Comparison of ENCODE assay signal across 25 cellular contexts in the genomic region with DNA sequence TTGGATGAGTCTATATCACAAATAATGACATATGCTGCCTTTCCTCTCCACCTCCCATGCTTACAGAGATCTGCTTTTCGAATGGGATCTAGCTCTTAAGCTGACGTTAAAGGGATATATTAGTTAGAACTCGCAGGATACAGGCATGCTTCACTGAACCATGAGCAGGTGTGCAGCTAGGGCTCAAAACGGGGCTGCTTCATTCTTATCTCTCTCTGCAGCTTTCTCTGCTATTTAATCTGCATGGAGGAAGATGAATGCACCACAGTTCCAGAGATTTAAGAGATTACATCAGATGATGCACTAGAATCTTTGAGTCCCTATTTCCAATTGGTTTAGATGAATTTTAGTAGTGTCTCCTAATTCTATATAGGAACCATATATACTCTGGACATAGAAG.
A peak's percentile ranks its signal among the peaks of the same experiment; 100 is the strongest.
DNase-seq lines count a peak whose midpoint lies in the region; ATAC-seq and TF ChIP-seq lines count a peak whose summit lies in the region.
"Had no signal": no experiment of that assay in that cellular context is flagged by ENCODE, and none has a peak within 500 bp of the region (broad histone marks: within the 10 kb centered on the region; RNA-seq: fewer than 3 reads in every experiment).

No MANE protein-coding gene starts in this region.

- TF ChIP-seq RAD21 in SK-N-SH (IDR thresholded peaks at IDR 0.05; ENCODE audit: low read length), result no peak

- ATAC-seq in SK-N-SH treated with all-trans-retinoic acid at 6 μM for 48 hours, result no peak
- ATAC-seq in activated B cell treated with CpG ODN at 0.5 μM for 24 hours (ENCODE audit: low read depth), result peak; percentile 54
- ATAC-seq in T-cell (replicated peaks in 1 of 4), result no peak
- ATAC-seq: HepG2, Panc1, T-helper 17 cell had no signal

- WGBS in SK-N-SH (ENCODE audit: low lambda C conversion rate), result 45% methylated on average over 4 of the region's 4 CpGs

- H3K27me3 ChIP-seq in SK-N-SH (ENCODE audit: insufficient read depth), result no peaks in the 10 kb centered on the region
- H3K27me3 ChIP-seq: BE2C had no signal

- H3K27ac ChIP-seq in SK-N-SH (ENCODE audit: low read depth in 2 of 2, low read length in 1 of 2), result no peak overlapping the region
- H3K27ac ChIP-seq: 22Rv1, RWPE1 had no signal

- no peak; a peak in 1 of 4 replicates for TF ChIP-seq EP300 in SK-N-SH (IDR thresholded peaks at IDR 0.05; ENCODE audit: borderline replicate concordance in 1 of 2, low read depth in 1 of 2, low read length in 1 of 2)

- H3K79me2 ChIP-seq in SK-N-SH (ENCODE audit: insufficient read depth), result no peaks in the 10 kb centered on the region

- CTCF ChIA-PET in SK-N-SH (lab: Yijun Ruan, JAX), result interaction anchor here (0.9 to 1.9 kb wide), 4 partner anchors 9 to 32 kb away, joined by 3 to 9 read pairs (median 5); no protein-coding TSS in a partner anchor
- CTCF ChIA-PET in activated B cell treated with CpG ODN at 0.5 μM for 24 hours (lab: Charles Lee), result no interaction called here
- CTCF ChIA-PET in T-cell (lab: Charles Lee), result no interaction called here

- no peak for TF ChIP-seq CTCF in SK-N-SH (IDR thresholded peaks at IDR 0.05)
- no peak for TF ChIP-seq CTCF in activated B cell treated with CpG ODN at 0.5 μM for 24 hours (IDR thresholded peaks at IDR 0.05)

- H3K4me1 Mint-ChIP-seq in activated B cell treated with CpG ODN at 0.5 μM for 24 hours (peaks cover 14% of the 10 kb centered on the region), T-cell (no peaks in the 10 kb centered on the region)
- no peaks in the 10 kb centered on the region for H3K4me1 Mint-ChIP-seq in activated T-helper 1 cell treated with anti-CD3 and anti-CD28 coated beads, Interleukin-12 subunit alpha, Interleukin-12 subunit beta, Interleukin-2, Interleukin-4 antibody, amounts not matched to agents 30 ng/mL and 10 ng/mL and 1 ng/mL, durations not matched to agents 14 hours and 24 hours and 36 hours (ENCODE audit: low read depth)
- H3K4me1 Mint-ChIP-seq: CD14-positive monocyte, T-helper 17 cell had no signal

- H3K27ac Mint-ChIP-seq in activated B cell treated with CpG ODN at 0.5 μM for 24 hours (peak overlapping the region; percentile 15), T-cell (no peak overlapping the region)
- H3K27ac Mint-ChIP-seq in activated T-helper 1 cell treated with anti-CD3 and anti-CD28 coated beads, Interleukin-12 subunit alpha, Interleukin-12 subunit beta, Interleukin-2, Interleukin-4 antibody, amounts not matched to agents 30 ng/mL and 10 ng/mL and 1 ng/mL, durations not matched to agents 14 hours and 24 hours and 36 hours, result no peak overlapping the region
- H3K27ac Mint-ChIP-seq: CD14-positive monocyte, T-helper 17 cell had no signal

- DNase-seq in SK-N-SH, result no peak
- DNase-seq in NCI-H82 (lab: John Stamatoyannopoulos, UW), result peak; percentile 91
- DNase-seq in activated B cell treated with CpG ODN at 0.5 μM for 24 hours, result no peak
- DNase-seq in GF-D8 (lab: John Stamatoyannopoulos, UW), result no peak
- no peak for DNase-seq in T-cell
- DNase-seq in activated CD4-positive, alpha-beta T cell treated with anti-CD3 and anti-CD28 coated beads for 48 hours, result no peak
- no peak for DNase-seq in activated T-helper 1 cell treated with anti-CD3 and anti-CD28 coated beads, Interleukin-12 subunit alpha, Interleukin-12 subunit beta, Interleukin-2, Interleukin-4 antibody, amounts not matched to agents 30 ng/mL and 10 ng/mL and 1 ng/mL, durations not matched to agents 14 hours and 24 hours and 36 hours (ENCODE audit: low spot score)
- DNase-seq: BE2C, Calu3, DND-41, HCEC 1CT, NCI-H1105 treated with DMSO at 0.1 percent for 48 hours, NCI-H2029, NCI-H2171, NCI-H226, NCI-H774, SHP77, SW 1271, T-helper 17 cell had no signal

- no peak overlapping the region for H2AFZ ChIP-seq in SK-N-SH (ENCODE audit: low read depth)

- no peaks in the 10 kb centered on the region for H3K9me3 Mint-ChIP-seq in activated B cell treated with CpG ODN at 0.5 μM for 24 hours
- H3K9me3 Mint-ChIP-seq in T-cell, result peaks cover 0 to 7% (median 2%) of the 10 kb centered on the region in 3 donors
- H3K9me3 Mint-ChIP-seq in activated T-helper 1 cell treated with anti-CD3 and anti-CD28 coated beads, Interleukin-12 subunit alpha, Interleukin-12 subunit beta, Interleukin-2, Interleukin-4 antibody, amounts not matched to agents 30 ng/mL and 10 ng/mL and 1 ng/mL, durations not matched to agents 14 hours and 24 hours and 36 hours, result no peaks in the 10 kb centered on the region

- no peaks in the 10 kb centered on the region for H3K36me3 ChIP-seq in SK-N-SH (replicated peaks in 1 of 2; ENCODE audit: control insufficient read depth in 1 of 2, insufficient read depth in 2 of 2, low read length in 1 of 2)
- H3K36me3 ChIP-seq: BE2C had no signal

- H3K36me3 Mint-ChIP-seq in activated B cell treated with CpG ODN at 0.5 μM for 24 hours (ENCODE audit: low read depth) (no peaks in the 10 kb centered on the region), T-cell (no peaks in the 10 kb centered on the region)
- no peaks in the 10 kb centered on the region for H3K36me3 Mint-ChIP-seq in activated T-helper 1 cell treated with anti-CD3 and anti-CD28 coated beads, Interleukin-12 subunit alpha, Interleukin-12 subunit beta, Interleukin-2, Interleukin-4 antibody, amounts not matched to agents 30 ng/mL and 10 ng/mL and 1 ng/mL, durations not matched to agents 14 hours and 24 hours and 36 hours (ENCODE audit: low read depth)
- H3K36me3 Mint-ChIP-seq: CD14-positive monocyte had no signal

- no peaks in the 10 kb centered on the region for H3K9me3 ChIP-seq in SK-N-SH
- H3K9me3 ChIP-seq: BE2C had no signal

- no peaks in the 10 kb centered on the region for H3K9me2 ChIP-seq in SK-N-SH

- no peak overlapping the region for H3K4me3 ChIP-seq in SK-N-SH (ENCODE audit: low read depth in 2 of 2, low read length in 1 of 2)

- POLR2A ChIA-PET in SK-N-SH (lab: Yijun Ruan, JAX) (no interaction called here), activated B cell treated with CpG ODN at 0.5 μM for 24 hours (lab: Charles Lee) (no interaction called here), T-cell (lab: Charles Lee) (no interaction called here)

- intact Hi-C loops in activated B cell treated with CpG ODN at 0.5 μM for 24 hours (cut with micrococcal nuclease), result no loop called here
- intact Hi-C loops in activated T-helper 1 cell treated with anti-CD3 and anti-CD28 coated beads, Interleukin-12 subunit alpha, Interleukin-12 subunit beta, Interleukin-2, Interleukin-4 antibody, amounts not matched to agents 30 ng/mL and 10 ng/mL and 1 ng/mL, durations not matched to agents 14 hours and 24 hours and 36 hours (cut with micrococcal nuclease), result no loop called here

- H3F3A ChIP-seq in SK-N-SH (replicated peaks; ENCODE audit: insufficient read depth), result no peaks in the 10 kb centered on the region

- peak overlapping the region; percentile 33 for H3K4me3 Mint-ChIP-seq in activated B cell treated with CpG ODN at 0.5 μM for 24 hours
- no peak overlapping the region for H3K4me3 Mint-ChIP-seq in T-cell
- H3K4me3 Mint-ChIP-seq in activated T-helper 1 cell treated with anti-CD3 and anti-CD28 coated beads, Interleukin-12 subunit alpha, Interleukin-12 subunit beta, Interleukin-2, Interleukin-4 antibody, amounts not matched to agents 30 ng/mL and 10 ng/mL and 1 ng/mL, durations not matched to agents 14 hours and 24 hours and 36 hours, result no peak overlapping the region
- H3K4me3 Mint-ChIP-seq: CD14-positive monocyte, T-helper 17 cell had no signal

- H3K27me3 Mint-ChIP-seq in activated B cell treated with CpG ODN at 0.5 μM for 24 hours (no peaks in the 10 kb centered on the region), T-cell (no peaks in the 10 kb centered on the region)
- no peaks in the 10 kb centered on the region for H3K27me3 Mint-ChIP-seq in activated T-helper 1 cell treated with anti-CD3 and anti-CD28 coated beads, Interleukin-12 subunit alpha, Interleukin-12 subunit beta, Interleukin-2, Interleukin-4 antibody, amounts not matched to agents 30 ng/mL and 10 ng/mL and 1 ng/mL, durations not matched to agents 14 hours and 24 hours and 36 hours (ENCODE audit: insufficient read depth)
- H3K27me3 Mint-ChIP-seq: T-helper 17 cell had no signal

- H4K20me1 ChIP-seq in SK-N-SH (ENCODE audit: insufficient read depth), result no peaks in the 10 kb centered on the region

- no peak overlapping the region for H3K4me2 ChIP-seq in SK-N-SH

- H3K4me1 ChIP-seq in SK-N-SH (ENCODE audit: control insufficient read depth in 1 of 2, insufficient read depth in 2 of 2, low read depth in 1 of 2, low read length in 1 of 2), result peaks cover 0 to 2% of the 10 kb centered on the region in 2 experiments; a peak in 2 of 4 replicates
- H3K4me1 ChIP-seq: BE2C had no signal

- H3K9ac ChIP-seq in SK-N-SH, result no peak overlapping the region

TF ChIP-seq in SK-N-SH, 30 proteins besides CTCF, POLR2A, EP300 and RAD21:
- no peak for TF ChIP-seq RCOR1 (IDR thresholded peaks at IDR 0.05; ENCODE audit: low read length)
- TF ChIP-seq GATA2 (CRISPR knock-in tag; IDR thresholded peaks at IDR 0.05), result peak; percentile 51; the same call in 1 of the 2 replicates
- TF ChIP-seq, protein P1, sequence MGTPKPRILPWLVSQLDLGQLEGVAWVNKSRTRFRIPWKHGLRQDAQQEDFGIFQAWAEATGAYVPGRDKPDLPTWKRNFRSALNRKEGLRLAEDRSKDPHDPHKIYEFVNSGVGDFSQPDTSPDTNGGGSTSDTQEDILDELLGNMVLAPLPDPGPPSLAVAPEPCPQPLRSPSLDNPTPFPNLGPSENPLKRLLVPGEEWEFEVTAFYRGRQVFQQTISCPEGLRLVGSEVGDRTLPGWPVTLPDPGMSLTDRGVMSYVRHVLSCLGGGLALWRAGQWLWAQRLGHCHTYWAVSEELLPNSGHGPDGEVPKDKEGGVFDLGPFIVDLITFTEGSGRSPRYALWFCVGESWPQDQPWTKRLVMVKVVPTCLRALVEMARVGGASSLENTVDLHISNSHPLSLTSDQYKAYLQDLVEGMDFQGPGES (IDR thresholded peaks at IDR 0.05; ENCODE audit: low read depth, low read length), result no peak
- no peak for TF ChIP-seq TCF12 (IDR thresholded peaks at IDR 0.05)

TF ChIP-seq in SK-N-SH treated with all-trans-retinoic acid at 6 μM for 48 hours, 23 proteins besides CTCF, POLR2A, EP300 and RAD21 (continues in another document):
- TF ChIP-seq ZNF70 (CRISPR knock-in tag; IDR thresholded peaks at IDR 0.05) (no peak), CSDC2 (CRISPR knock-in tag; IDR thresholded peaks at IDR 0.05) (no peak)
- TF ChIP-seq, protein P2, sequence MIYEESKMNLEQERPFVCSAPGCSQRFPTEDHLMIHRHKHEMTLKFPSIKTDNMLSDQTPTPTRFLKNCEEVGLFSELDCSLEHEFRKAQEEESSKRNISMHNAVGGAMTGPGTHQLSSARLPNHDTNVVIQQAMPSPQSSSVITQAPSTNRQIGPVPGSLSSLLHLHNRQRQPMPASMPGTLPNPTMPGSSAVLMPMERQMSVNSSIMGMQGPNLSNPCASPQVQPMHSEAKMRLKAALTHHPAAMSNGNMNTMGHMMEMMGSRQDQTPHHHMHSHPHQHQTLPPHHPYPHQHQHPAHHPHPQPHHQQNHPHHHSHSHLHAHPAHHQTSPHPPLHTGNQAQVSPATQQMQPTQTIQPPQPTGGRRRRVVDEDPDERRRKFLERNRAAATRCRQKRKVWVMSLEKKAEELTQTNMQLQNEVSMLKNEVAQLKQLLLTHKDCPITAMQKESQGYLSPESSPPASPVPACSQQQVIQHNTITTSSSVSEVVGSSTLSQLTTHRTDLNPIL (CRISPR knock-in tag; IDR thresholded peaks at IDR 0.05; ENCODE audit: low read depth), result no peak
